ENCODE assay signal across 20 cellular contexts in the genomic region with DNA sequence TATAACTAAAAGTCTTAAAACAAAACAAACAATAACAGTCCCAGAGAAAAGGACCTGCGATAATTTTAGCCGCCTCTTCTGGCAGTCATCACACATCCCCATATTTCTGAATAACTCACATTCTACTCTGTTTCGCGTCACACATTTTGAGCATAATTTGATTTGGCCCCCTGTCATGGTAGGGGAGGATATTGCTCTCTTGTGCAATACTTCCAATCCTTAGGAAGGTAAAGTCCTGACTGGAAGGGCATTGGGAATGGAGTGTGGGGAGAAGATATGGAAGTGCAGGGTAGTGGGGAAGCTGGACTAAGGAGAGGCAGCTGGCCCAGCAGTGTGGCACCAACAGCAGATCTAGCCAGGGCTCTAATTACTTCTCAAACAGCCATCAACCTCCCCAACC. TPM values are rescaled to one million over a fixed set of nuclear protein-coding genes. Genes with fewer than 3 reads are reported as not detected.
DNase-seq lines count a peak whose midpoint lies in the region; ATAC-seq, FAIRE-seq and TF ChIP-seq lines count a peak whose summit lies in the region.
"Had no signal": no experiment of that assay in that cellular context is flagged by ENCODE, and none has a peak within 500 bp of the region (broad histone marks: within the 10 kb centered on the region; RNA-seq: fewer than 3 reads in every experiment).

No MANE protein-coding gene starts in this region.

- TF ChIP-seq EP300 in HepG2 (IDR thresholded peaks at IDR 0.05; ENCODE audit: low read depth in 2 of 2, low read length in 2 of 2) = no peak
- no peak for TF ChIP-seq EP300 in HepG2 (CRISPR knock-in tag; IDR thresholded peaks at IDR 0.05; ENCODE audit: borderline replicate concordance)
- no peak for TF ChIP-seq EP300 in H1 (IDR thresholded peaks at IDR 0.05; ENCODE audit: borderline replicate concordance in 1 of 2, low read depth in 2 of 2, low read length in 2 of 2)

- no peak overlapping the region; the same call in 1 of the 2 replicates for H2BK20ac ChIP-seq in H1 (ENCODE audit: low read length)

- H3K79me2 ChIP-seq in HepG2 (ENCODE audit: insufficient read depth, low read length) (no peaks in the 10 kb centered on the region), H1 (ENCODE audit: control insufficient read depth in 1 of 2, insufficient read depth in 2 of 2, low read length in 2 of 2) (no peaks in the 10 kb centered on the region)

- intact Hi-C loops in HepG2 (cut with micrococcal nuclease; ENCODE audit: unreplicated experiment) (no loop called here), right lobe of liver (cut with DNase I) (loop anchor here (5.0 to 10.0 kb wide), 2 partner anchors 78 to 81 kb away; no protein-coding TSS in a partner anchor), pancreas (cut with DNase I) (loop anchor here in 1 of 3 donors (10.0 kb wide), 1 partner anchor 81 kb away; no protein-coding TSS in a partner anchor)

- in situ Hi-C loops in HepG2 (cut with HindIII; ENCODE audit: extremely low pct_ligation_motif_present, low pct_unique_long_range_greater_than_20kb) = no loop called here

- no peak overlapping the region for H3K23ac ChIP-seq in H1 (ENCODE audit: insufficient read length)

- H3K18ac ChIP-seq in H1 (ENCODE audit: extremely low read depth, low read length) = no peak overlapping the region

- POLR2A ChIA-PET in HepG2 (lab: Yijun Ruan, JAX) = no interaction called here
- POLR2A ChIA-PET in H1 (lab: Charles Lee; ENCODE audit: partially characterized antibody) = interaction anchor here (0.7 to 1.8 kb wide), 3 partner anchors 11 to 57 kb away, joined by 3 to 8 read pairs (median 4); partner anchors contain the start of gene FSIP1

- H3K4me1 ChIP-seq in HepG2 (ENCODE audit: insufficient read depth, low read length) (no peaks in the 10 kb centered on the region), right lobe of liver (no peaks in the 10 kb centered on the region), H1 (replicated peaks in 1 of 4; ENCODE audit: control insufficient read depth in 3 of 4, insufficient read depth in 4 of 4, low read length in 3 of 4) (peaks cover 0 to 4% (median under 1%) of the 10 kb centered on the region in 4 experiments; a peak in 4 of 7 replicates), pancreas (no peaks in the 10 kb centered on the region)
- H3K4me1 ChIP-seq: Caco-2, HAP-1 had no signal

- no TSS peak for BruUV-seq in HepG2 (replicated peaks; lab: Mats Ljungman, UMichigan)

- TF ChIP-seq RAD21 in HepG2 (CRISPR knock-in tag; IDR thresholded peaks at IDR 0.05) (no peak), H1 (IDR thresholded peaks at IDR 0.05 in 1 of 2, conservative IDR thresholded peaks at IDR 0.05 in 1 of 2; ENCODE audit: low read depth in 2 of 2, low read length in 2 of 2) (no peak)

- H2BK12ac ChIP-seq in H1 (ENCODE audit: low read depth, low read length) = no peak overlapping the region

- FAIRE-seq in HepG2 (lab: Jason Lieb, UNC) (no peak), H1 (lab: Jason Lieb, UNC) (no peak), pancreas (lab: Jason Lieb, UNC) (no peak)
- FAIRE-seq: GM12891, GM18507, H54 had no signal

- 91% methylated on average over 4 of the region's 4 CpGs for WGBS in HepG2 (ENCODE audit: low lambda C conversion rate)
- 76% methylated on average over 4 of the region's 4 CpGs for WGBS in right lobe of liver (ENCODE audit: insufficient coverage, low coverage, low lambda C conversion rate, missing lambda C conversion rate)
- WGBS in H1 (ENCODE audit: extremely low coverage in 1 of 2, insufficient coverage in 1 of 2, insufficient read length in 1 of 2, insufficient replicate concordance in 2 of 2, low coverage in 1 of 2, low lambda C conversion rate in 2 of 2, missing lambda C conversion rate in 1 of 2), 2 experiments = 91% methylated on average over 4 of the region's 4 CpGs; no CpG with 5 or more reads in 1 of the 2 experiments
- WGBS in pancreas, 2 donors = 85 to 87% methylated on average over 4 of the region's 4 CpGs

- no peak overlapping the region for H3K4me2 ChIP-seq in HepG2 (ENCODE audit: low read depth, low read length)
- no peak overlapping the region for H3K4me2 ChIP-seq in H1 (ENCODE audit: insufficient read depth in 1 of 2, low read depth in 2 of 2, low read length in 2 of 2)

- H4K20me1 ChIP-seq in HepG2 (ENCODE audit: insufficient read depth, low read length) (no peaks in the 10 kb centered on the region), H1 (replicated peaks in 1 of 2; ENCODE audit: control insufficient read depth in 1 of 2, insufficient read depth in 2 of 2, low read length in 2 of 2) (no peaks in the 10 kb centered on the region)

- H3K56ac ChIP-seq in H1 (replicated peaks; ENCODE audit: insufficient read length, low read depth, low read length) = no peak overlapping the region

- H4K5ac ChIP-seq in H1 (ENCODE audit: insufficient read length, low read depth, low read length) = no peak overlapping the region

- no peak overlapping the region for H2BK15ac ChIP-seq in H1 (ENCODE audit: low read length)

- H3K23me2 ChIP-seq in H1 (ENCODE audit: low read depth, low read length) = no peaks in the 10 kb centered on the region; the same call in 1 of the 2 replicates

- no peak overlapping the region for H2BK120ac ChIP-seq in H1 (replicated peaks; ENCODE audit: low read depth, low read length)

- H3K27ac ChIP-seq in HepG2 (ENCODE audit: extremely low read length, insufficient read depth, low read length) (no peak overlapping the region), right lobe of liver (no peak overlapping the region), H1 (ENCODE audit: low read depth, low read length) (no peak overlapping the region), pancreas (no peak overlapping the region)
- H3K27ac ChIP-seq: GM23248 had no signal

- no peak overlapping the region for H3K4ac ChIP-seq in H1 (replicated peaks; ENCODE audit: insufficient read length, low read depth, low read length)

- H2AFZ ChIP-seq in HepG2 (ENCODE audit: low read length) (no peak overlapping the region), H1 (ENCODE audit: low read length) (no peak overlapping the region)
- H2AFZ ChIP-seq: GM23248 had no signal

- H3K36me3 ChIP-seq in HepG2 (replicated peaks in 1 of 2; ENCODE audit: control insufficient read depth in 1 of 2, insufficient read depth in 2 of 2, low read length in 2 of 2) (no peaks in the 10 kb centered on the region), right lobe of liver (no peaks in the 10 kb centered on the region), H1 (ENCODE audit: control insufficient read depth in 2 of 4, insufficient read depth in 4 of 4, low read length in 3 of 4) (peaks cover 0 to 6% (median 0%) of the 10 kb centered on the region in 4 experiments; a peak in 1 of 8 replicates), pancreas (no peaks in the 10 kb centered on the region)
- H3K36me3 ChIP-seq: HAP-1 had no signal

- H2BK5ac ChIP-seq in H1 (ENCODE audit: low read depth, low read length) = no peak overlapping the region

- CTCF ChIA-PET in HepG2 (lab: Yijun Ruan, JAX; ENCODE audit: low intra/inter-chr PET ratio, low total read pairs) = no interaction called here
- CTCF ChIA-PET in H1 (lab: Charles Lee; ENCODE audit: partially characterized antibody) = interaction anchor here (0.9 to 1.2 kb wide), 4 partner anchors 81 to 183 kb away, joined by 3 to 4 read pairs (median 3); no protein-coding TSS in a partner anchor

- no peak overlapping the region for H4K8ac ChIP-seq in H1 (ENCODE audit: extremely low read depth, insufficient read depth, low read length)

- TF ChIP-seq CTCF in HepG2 (CRISPR knock-in tag; IDR thresholded peaks at IDR 0.05) = no peak
- no peak for TF ChIP-seq CTCF in right lobe of liver (IDR thresholded peaks at IDR 0.05)
- TF ChIP-seq CTCF in H1 (IDR thresholded peaks at IDR 0.05; ENCODE audit: control extremely low read depth in 1 of 3, insufficient read depth in 1 of 3, low read depth in 1 of 3, low read length in 3 of 3) = no peak
- no peak for TF ChIP-seq CTCF in pancreas (IDR thresholded peaks at IDR 0.05)

- no peak overlapping the region for H4K91ac ChIP-seq in H1 (replicated peaks; ENCODE audit: insufficient read length, low read length)

- H3K14ac ChIP-seq in H1 (ENCODE audit: insufficient read length) = no peak overlapping the region

- no peaks in the 10 kb centered on the region for H3K27me3 ChIP-seq in HepG2 (ENCODE audit: control insufficient read depth in 1 of 2, insufficient read depth in 2 of 2, low read length in 2 of 2)
- H3K27me3 ChIP-seq in right lobe of liver = no peaks in the 10 kb centered on the region
- no peaks in the 10 kb centered on the region for H3K27me3 ChIP-seq in H1 (replicated peaks in 1 of 4; ENCODE audit: control insufficient read depth in 3 of 4, extremely low read depth in 1 of 4, insufficient read depth in 3 of 4, low read length in 3 of 4)
- H3K27me3 ChIP-seq in pancreas = no peaks in the 10 kb centered on the region

- H3K9ac ChIP-seq in HepG2 (ENCODE audit: insufficient read depth, low read depth, low read length) (no peak overlapping the region), H1 (replicated peaks in 1 of 4; ENCODE audit: extremely low read depth in 1 of 4, low read depth in 3 of 4, low read length in 3 of 4) (no peak overlapping the region)
- H3K9ac ChIP-seq: GM23248 had no signal

- H3K4me3 ChIP-seq in HepG2 (replicated peaks in 1 of 3; ENCODE audit: insufficient read depth in 1 of 3, low read depth in 2 of 3, low read length in 3 of 3) = no peak overlapping the region
- H3K4me3 ChIP-seq in right lobe of liver = no peak overlapping the region
- no peak overlapping the region for H3K4me3 ChIP-seq in H1 (ENCODE audit: extremely low read depth in 1 of 4, insufficient read depth in 2 of 4, low read depth in 3 of 4, low read length in 4 of 4)
- no peak overlapping the region for H3K4me3 ChIP-seq in pancreas
- H3K4me3 ChIP-seq: GM23248, HAP-1 had no signal

- no peaks in the 10 kb centered on the region for H3K79me1 ChIP-seq in H1 (ENCODE audit: low read depth, low read length)

- TF ChIP-seq POLR2A in HepG2 (IDR thresholded peaks at IDR 0.05; ENCODE audit: insufficient read depth in 1 of 2, low read depth in 2 of 2, low read length in 2 of 2) (no peak), right lobe of liver (IDR thresholded peaks at IDR 0.05) (no peak), H1 (IDR thresholded peaks at IDR 0.05; ENCODE audit: control extremely low read depth in 1 of 2, low read depth in 2 of 2, low read length in 2 of 2) (peak in 1 of 2 experiments; percentile 35; a peak in 1 of 3 replicates)

- ATAC-seq in HepG2 = no peak
- ATAC-seq in right lobe of liver = no peak
- no peak for ATAC-seq in SK-N-SH treated with all-trans-retinoic acid at 6 μM for 48 hours
- ATAC-seq in pancreas = no peak
- no peak for ATAC-seq in GM21723 (IDR thresholded peaks at IDR 0.05; ENCODE audit: unreplicated experiment)

- no peak for DNase-seq in HepG2 (ENCODE audit: low spot score)
- no peak for DNase-seq in right lobe of liver
- peak; percentile 42 for DNase-seq in NCI-H69 (lab: John Stamatoyannopoulos, UW)
- DNase-seq in H1 (ENCODE audit: low read depth in 1 of 2, low spot score in 2 of 2) = no peak
- no peak for DNase-seq in pancreas
- no peak for DNase-seq in DMS53 treated with DMSO at 0.1 percent for 48 hours (lab: John Stamatoyannopoulos, UW; ENCODE audit: unreplicated experiment)
- DNase-seq: C1 segment of cervical spinal cord; Caco-2; CD4-positive, alpha-beta memory T cell; DMS153; DMS79; EL; GDM1; GM23248 had no signal

- H3K9me3 ChIP-seq in HepG2 (ENCODE audit: low read length) = no peaks in the 10 kb centered on the region
- H3K9me3 ChIP-seq in right lobe of liver = no peaks in the 10 kb centered on the region
- no peaks in the 10 kb centered on the region for H3K9me3 ChIP-seq in H1 (ENCODE audit: insufficient read depth in 2 of 2, low read depth in 1 of 2, low read length in 1 of 2)
- no peaks in the 10 kb centered on the region for H3K9me3 ChIP-seq in pancreas
- H3K9me3 ChIP-seq: Caco-2, HAP-1 had no signal

- H2AK5ac ChIP-seq in H1 (ENCODE audit: low read depth, low read length) = no peak overlapping the region

RNA-seq across cellular contexts. Expression of gene FSIP1, which starts 11.3 kb away (rescaled TPM):
- total RNA-seq in HepG2 (2016; rRNA removed; fragmentation: Illumina TruSeq; extraction: Trizol) (0.11 and 0.18 TPM in 2 replicates), right lobe of liver (under 1 TPM in 5 of 6 experiments, not detected in 1; 0.07 to 0.74 (median 0.35) TPM), pancreas (under 1 TPM; 0.24 to 0.64 (median 0.38) TPM)
- total RNA-seq in HepG2 (2016; cell fraction: cytosol; rRNA removed; fragmentation: Illumina TruSeq; extraction: Trizol; ENCODE audit: low read depth) = 0.20 TPM in 1 of 2 replicates, not detected in the other
- total RNA-seq in HepG2 (2016; cell fraction: insoluble cytoplasmic fraction; rRNA removed; fragmentation: Illumina TruSeq; extraction: Trizol) = 0.12 and 0.13 TPM in 2 replicates
- not detected in 2 replicates for total RNA-seq in HepG2 (2016; cell fraction: membrane; rRNA removed; fragmentation: Illumina TruSeq; extraction: Trizol)
- 0.31 TPM in 1 of 2 replicates, not detected in the other for total RNA-seq in HepG2 (2016; cell fraction: nucleus; rRNA removed; fragmentation: Illumina TruSeq; extraction: Trizol)
- polyA plus RNA-seq in HepG2 (2011; rRNA removed) (not detected in 2 replicates), H1 (2011; rRNA removed) (0.08 and 0.18 TPM in 2 replicates), pancreas (under 1 TPM; 0.11 to 0.45 TPM)
- polyA plus RNA-seq in HepG2 (2011; cell fraction: cytosol; rRNA removed) = not detected in 2 replicates
- not detected in 2 replicates for polyA plus RNA-seq in HepG2 (2011; cell fraction: nucleus; rRNA removed)
- polyA plus RNA-seq in HepG2 (2012) = 0.05 and 0.09 TPM in 2 replicates
- not detected in 2 replicates for polyA plus RNA-seq in HepG2 (2016; cell fraction: cytosol; fragmentation: Illumina TruSeq; extraction: Trizol; ENCODE audit: low read depth)
- 0.08 TPM in 2 replicates for polyA plus RNA-seq in HepG2 (2016; cell fraction: insoluble cytoplasmic fraction; fragmentation: Illumina TruSeq; extraction: Trizol; ENCODE audit: low read depth)
- polyA plus RNA-seq in HepG2 (2016; cell fraction: membrane; fragmentation: Illumina TruSeq; extraction: Trizol; ENCODE audit: low read depth) = not detected in 2 replicates
- polyA plus RNA-seq in HepG2 (2016; cell fraction: nucleus; fragmentation: Illumina TruSeq; extraction: Trizol; ENCODE audit: insufficient read depth, low read depth) = 0.82 TPM in 1 of 2 replicates, not detected in the other
- 0.04 TPM in 1 of 2 replicates, not detected in the other for polyA minus RNA-seq in HepG2 (2011; rRNA and poly(A)+ RNA removed; ENCODE audit: low replicate concordance)
- not detected in 2 replicates for polyA minus RNA-seq in HepG2 (2011; cell fraction: cytosol; rRNA and poly(A)+ RNA removed)
- polyA minus RNA-seq in HepG2 (2011; cell fraction: nucleus; rRNA and poly(A)+ RNA removed) = 0.25 TPM in 1 of 2 replicates, not detected in the other
- 0.88 and 1.3 TPM in 2 replicates for total RNA-seq in H1 (2021; fragmentation: NEBNext Ultra II Directional; extraction: Animal tissue kit (Norgen Biotek cat#: 25700))
- polyA plus RNA-seq in H1 (2011; cell fraction: cytosol; rRNA removed) = 0.31 TPM
- polyA plus RNA-seq in H1 (2011; cell fraction: nucleus; rRNA removed) = 0.13 TPM
- 0.25 to 0.70 TPM (median 0.36 TPM) in 4 replicates for polyA plus RNA-seq in H1 (2012, experiment 1 of 2)
- 0.07 TPM for polyA plus RNA-seq in H1 (2012, experiment 2 of 2)
- polyA plus RNA-seq in H1 (2013, experiment 1 of 2) = 0.45 TPM
- 0.61 TPM for polyA plus RNA-seq in H1 (2013, experiment 2 of 2)
- 0.25 and 0.68 TPM in 2 replicates for polyA minus RNA-seq in H1 (2011; rRNA and poly(A)+ RNA removed)
- not detected for polyA minus RNA-seq in H1 (2011; cell fraction: cytosol; rRNA and poly(A)+ RNA removed)
- 1.8 TPM for polyA minus RNA-seq in H1 (2011; cell fraction: nucleus; rRNA and poly(A)+ RNA removed)

Comparison
In these comparisons a context has a peak if more than half of its experiments do, and no peak if none do; other contexts are left out.
1. Of the 41 proteins assayed by ChIP-seq in both HepG2 and H1: peak only in HepG2: none; only in H1: none; in both: CEBPB; in neither: 39; mixed calls (peak in some experiments, not most) for 1.